In genomic region chr6:141552463-141552862, GRCh38 we compare ENCODE assay signal across 8 cellular contexts.
DNase-seq lines count a peak whose midpoint lies in the region; ATAC-seq, FAIRE-seq and TF ChIP-seq lines count a peak whose summit lies in the region.
"Had no signal": no experiment of that assay in that cellular context is flagged by ENCODE, and none has a peak within 500 bp of the region (broad histone marks: within the 10 kb centered on the region; RNA-seq: fewer than 3 reads in every experiment).

No MANE protein-coding gene starts in this region.

- no peak overlapping the region for H2AFZ ChIP-seq in endothelial cell of umbilical vein (ENCODE audit: low read depth, low read length)

- intact Hi-C loops in endothelial cell of umbilical vein (cut with micrococcal nuclease) = loop anchor here (1.0 to 2.0 kb wide), 4 partner anchors 10 to 1206 kb away; no protein-coding TSS in a partner anchor

- no peaks in the 10 kb centered on the region for H3K27me3 ChIP-seq in endothelial cell of umbilical vein (ENCODE audit: control insufficient read depth in 2 of 2, insufficient read depth in 2 of 2, low read length in 2 of 2)

- BruUV-seq in endothelial cell of umbilical vein (replicated peaks; lab: Mats Ljungman, UMichigan) = no TSS peak

- H3K9ac ChIP-seq in endothelial cell of umbilical vein (replicated peaks; ENCODE audit: extremely low read depth, insufficient read depth, low read length) = peak overlapping the region; percentile 79

- H3K9me3 ChIP-seq in endothelial cell of umbilical vein (replicated peaks; ENCODE audit: control insufficient read depth, insufficient read depth, low read length) = no peaks in the 10 kb centered on the region

- H3K27ac ChIP-seq in endothelial cell of umbilical vein (ENCODE audit: insufficient read depth, low read depth, low read length) = peak overlapping the region; percentile 80

- POLR2A ChIA-PET in endothelial cell of umbilical vein (lab: Charles Lee) = interaction anchor here (0.6 kb wide), 1 partner anchor 9 kb away, joined by 3 read pairs; no protein-coding TSS in a partner anchor

- peaks cover 17% of the 10 kb centered on the region for H3K4me1 ChIP-seq in endothelial cell of umbilical vein (ENCODE audit: control insufficient read depth, extremely low read depth, insufficient read depth, low read length)

- no peaks in the 10 kb centered on the region for H3K79me2 ChIP-seq in endothelial cell of umbilical vein (ENCODE audit: control insufficient read depth, insufficient read depth, low read length)

- peak overlapping the region; percentile 71 for H3K4me2 ChIP-seq in endothelial cell of umbilical vein (ENCODE audit: insufficient read depth, low read length)

- peak; percentile 99 for FAIRE-seq in endothelial cell of umbilical vein (lab: Jason Lieb, UNC)
- FAIRE-seq in urothelium cell line (lab: Jason Lieb, UNC) = peak; percentile 35

- H3K9me1 ChIP-seq in endothelial cell of umbilical vein (replicated peaks; ENCODE audit: control insufficient read depth, extremely low read depth, insufficient read depth, low read length) = no peaks in the 10 kb centered on the region

- peak; percentile 73 for ATAC-seq in GM19035 (IDR thresholded peaks at IDR 0.05; ENCODE audit: unreplicated experiment)
- ATAC-seq in HG02884 (IDR thresholded peaks at IDR 0.05; ENCODE audit: unreplicated experiment) = peak; percentile 77

- TF ChIP-seq POLR2A in endothelial cell of umbilical vein (IDR thresholded peaks at IDR 0.05; ENCODE audit: low read depth, low read length) = peak; percentile 60

- H3K4me3 ChIP-seq in endothelial cell of umbilical vein (replicated peaks in 1 of 3; ENCODE audit: insufficient read depth in 1 of 3, low read depth in 1 of 3, low read length in 3 of 3) = peak overlapping the region in 1 of 3 experiments; percentile 30

- DNase-seq in NCI-H2029 treated with DMSO at 0.1 percent for 48 hours (lab: John Stamatoyannopoulos, UW) = peak; percentile 85
- DNase-seq in endothelial cell of umbilical vein (ENCODE audit: low read depth, low spot score) = peak; percentile 98
- peak; percentile 67 for DNase-seq in urothelium cell line (ENCODE audit: low spot score)
- no peak for DNase-seq in stimulated activated CD8-positive, alpha-beta memory T cell treated with anti-CD3 and anti-CD28 coated beads, Interleukin-4, amount 100 ng/mL, for 48 hours
- DNase-seq in ureter (ENCODE audit: low spot score) = no peak
- DNase-seq: T-cell had no signal

- dilution Hi-C loops in endothelial cell of umbilical vein (cut with MboI; ENCODE audit: extremely low pct_ligation_motif_present, low sequenced_read_pairs) = no loop called here

- H3K36me3 ChIP-seq in endothelial cell of umbilical vein (ENCODE audit: control insufficient read depth in 2 of 2, extremely low read depth in 1 of 2, insufficient read depth in 2 of 2, low read length in 2 of 2) = no peaks in the 10 kb centered on the region

- TF ChIP-seq CTCF in endothelial cell of umbilical vein (IDR thresholded peaks at IDR 0.05; ENCODE audit: extremely low read depth in 1 of 2, insufficient read depth in 1 of 2, low read depth in 1 of 2, low read length in 2 of 2) = no peak

- no peaks in the 10 kb centered on the region for H4K20me1 ChIP-seq in endothelial cell of umbilical vein (replicated peaks; ENCODE audit: control insufficient read depth, extremely low read depth, insufficient read depth, low read length)

- CTCF ChIA-PET in endothelial cell of umbilical vein (lab: Charles Lee) = interaction anchor here (0.9 to 1.4 kb wide), 5 partner anchors 9 to 1327 kb away, joined by 3 to 4 read pairs (median 3); no protein-coding TSS in a partner anchor

TF ChIP-seq in endothelial cell of umbilical vein, 7 proteins besides CTCF, POLR2A, EP300 and RAD21:
- TF ChIP-seq POLR2AphosphoS5 (IDR thresholded peaks at IDR 0.05; ENCODE audit: insufficient read depth, low read depth, low read length) (peak; percentile 82), GATA2 (IDR thresholded peaks at IDR 0.05; ENCODE audit: insufficient read depth, insufficient read length, low read depth, low read length) (peak; percentile 24), JUN (IDR thresholded peaks at IDR 0.05; ENCODE audit: borderline replicate concordance, insufficient read depth, insufficient read length, low read depth) (peak; percentile 98), FOS (IDR thresholded peaks at IDR 0.05; ENCODE audit: borderline replicate concordance, insufficient read depth, low read length) (peak; percentile 87), EZH2 (IDR thresholded peaks at IDR 0.05; ENCODE audit: borderline replicate concordance, low read depth, low read length, severe bottlenecking) (no peak), MYC (IDR thresholded peaks at IDR 0.05; ENCODE audit: low read depth, low read length) (no peak)
- TF ChIP-seq, protein P1, sequence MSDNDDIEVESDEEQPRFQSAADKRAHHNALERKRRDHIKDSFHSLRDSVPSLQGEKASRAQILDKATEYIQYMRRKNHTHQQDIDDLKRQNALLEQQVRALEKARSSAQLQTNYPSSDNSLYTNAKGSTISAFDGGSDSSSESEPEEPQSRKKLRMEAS (IDR thresholded peaks at IDR 0.05; ENCODE audit: insufficient read depth, insufficient read length) = no peak
TF ChIP-seq in endothelial cell of umbilical vein: peak in this region for 4.

Comparison
In these comparisons a context has a peak if more than half of its experiments do, and no peak if none do; other contexts are left out.
1. DNase-seq: peak in NCI-H2029 treated with DMSO at 0.1 percent for 48 hours (single experiment), endothelial cell of umbilical vein (single experiment) and urothelium cell line (single experiment); none in stimulated activated CD8-positive, alpha-beta memory T cell treated with anti-CD3 and anti-CD28 coated beads, Interleukin-4, amount 100 ng/mL, for 48 hours (single experiment) and ureter (single experiment).